ENCODE assay signal across 1 cellular context in genomic region chr20:62589720-62590119, GRCh38.
TF ChIP-seq lines count a peak whose summit lies in the region.

No MANE protein-coding gene starts in this region.

TF ChIP-seq in HepG2, 621 proteins besides CTCF, POLR2A, EP300 and RAD21 (continued from another document):
- 0 out of 2 replicates have a peak, but pooled peaks have one; percentile 54 for TF ChIP-seq ZNF138 (CRISPR knock-in tag; IDR thresholded peaks at IDR 0.05; ENCODE audit: low read depth)
- no peak for TF ChIP-seq ZNF749 (CRISPR knock-in tag; IDR thresholded peaks at IDR 0.05; ENCODE audit: borderline replicate concordance)
- no peak for TF ChIP-seq NCOR1 (IDR thresholded peaks at IDR 0.05; ENCODE audit: borderline replicate concordance, low read length)
- TF ChIP-seq FOSL1 (CRISPR knock-in tag; IDR thresholded peaks at IDR 0.05; ENCODE audit: borderline replicate concordance): no peak
- TF ChIP-seq HNRNPLL (IDR thresholded peaks at IDR 0.05; ENCODE audit: low read depth, low read length, poor library complexity, severe bottlenecking): no peak
- no peak for TF ChIP-seq ONECUT2 (CRISPR knock-in tag; IDR thresholded peaks at IDR 0.05)
- TF ChIP-seq FOXO4 (CRISPR knock-in tag; conservative IDR thresholded peaks at IDR 0.05): no peak
